In the genomic region with DNA sequence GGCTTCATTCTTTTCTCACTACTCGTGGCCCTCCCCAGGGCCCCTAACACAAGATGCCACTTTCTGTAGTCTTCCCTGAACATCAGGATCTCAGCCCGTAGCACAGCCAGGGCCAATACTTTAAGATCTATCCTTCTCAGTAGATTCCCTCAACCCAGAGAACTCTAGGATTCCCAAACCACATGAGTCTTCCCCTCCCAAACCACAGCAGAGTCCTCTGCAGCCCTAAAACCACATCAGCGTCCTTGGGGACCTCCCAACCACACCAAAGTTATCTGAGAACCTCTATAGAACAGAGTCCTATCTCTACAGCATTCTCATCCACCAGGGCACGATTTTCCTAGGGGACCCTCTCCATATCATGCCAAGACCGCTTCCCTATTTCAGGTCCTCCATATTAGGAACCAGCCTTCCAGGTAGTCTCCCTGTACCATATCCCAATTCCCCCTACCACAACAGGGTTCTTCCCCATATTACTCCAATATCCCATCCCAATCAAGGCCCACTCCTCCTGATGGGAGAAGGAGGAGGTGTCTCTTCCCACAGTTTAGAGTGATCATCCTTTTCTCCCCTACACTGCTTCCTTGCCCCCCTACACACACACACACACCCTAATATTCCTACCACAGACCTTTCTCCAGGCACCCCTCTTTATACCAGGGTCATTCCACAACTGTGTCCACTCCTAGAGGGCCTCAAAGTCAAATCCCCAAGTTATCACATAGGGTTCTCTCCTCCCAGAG, we compare ENCODE assay signal across 8 cellular contexts. TPM values are rescaled to one million over a fixed set of nuclear protein-coding genes. Genes with fewer than 3 reads are reported as not detected.
DNase-seq lines count a peak whose midpoint lies in the region; ATAC-seq, FAIRE-seq and TF ChIP-seq lines count a peak whose summit lies in the region.

No MANE protein-coding gene starts in this region.

- intact Hi-C loops in HepG2 (cut with micrococcal nuclease; ENCODE audit: unreplicated experiment), result no loop called here

- WGBS in HepG2 (ENCODE audit: low lambda C conversion rate), result 99% methylated on average over 5 of the region's 5 CpGs

- CTCF ChIA-PET in activated CD4-positive, alpha-beta T cell treated with anti-CD3 and anti-CD28 coated beads, Interleukin-2, amount 10 ng/mL, durations not matched to agents 7 days and 5 days (lab: Charles Lee), result interaction anchor here (1.4 to 1.8 kb wide), 3 partner anchors 8 to 22 kb away, joined by 3 to 8 read pairs (median 6); no protein-coding TSS in a partner anchor
- CTCF ChIA-PET in HepG2 (lab: Yijun Ruan, JAX; ENCODE audit: low intra/inter-chr PET ratio, low total read pairs), result no interaction called here

- no peaks in the 10 kb centered on the region for H3K9me3 ChIP-seq in HepG2 (ENCODE audit: low read length)

- FAIRE-seq in HepG2 (lab: Jason Lieb, UNC), result no peak

- DNase-seq in activated CD4-positive, alpha-beta T cell treated with anti-CD3 and anti-CD28 coated beads, Interleukin-2, amount 10 ng/mL, durations not matched to agents 7 days and 5 days, result no peak
- DNase-seq in activated CD4-positive, alpha-beta T cell treated with anti-CD3 and anti-CD28 coated beads, Interleukin-2, amount 50 U/mL, for 4 hours, result no peak
- no peak for DNase-seq in astrocyte of the spinal cord (ENCODE audit: low read depth, low spot score)
- no peak for DNase-seq in HepG2 (ENCODE audit: low spot score)
- no peak for DNase-seq in NCI-H226
- DNase-seq in GM19238 (ENCODE audit: insufficient read length, low spot score), result no peak

- H3K27ac ChIP-seq in HepG2 (ENCODE audit: extremely low read length, insufficient read depth, low read length) (no peak overlapping the region), temporal lobe (ENCODE audit: low read depth, low read length) (peak overlapping the region; percentile 95)

- no peak for TF ChIP-seq POLR2A in HepG2 (IDR thresholded peaks at IDR 0.05; ENCODE audit: insufficient read depth in 1 of 2, low read depth in 2 of 2, low read length in 2 of 2)

- in situ Hi-C loops in astrocyte of the spinal cord (cut with HindIII; ENCODE audit: low sequenced_read_pairs), result no loop called here
- in situ Hi-C loops in HepG2 (cut with HindIII; ENCODE audit: extremely low pct_ligation_motif_present, low pct_unique_long_range_greater_than_20kb), result no loop called here

- no peak for TF ChIP-seq RAD21 in HepG2 (CRISPR knock-in tag; IDR thresholded peaks at IDR 0.05)

- POLR2A ChIA-PET in activated CD4-positive, alpha-beta T cell treated with anti-CD3 and anti-CD28 coated beads, Interleukin-2, amount 10 ng/mL, durations not matched to agents 7 days and 5 days (lab: Charles Lee), result no interaction called here
- POLR2A ChIA-PET in HepG2 (lab: Yijun Ruan, JAX), result no interaction called here

- peaks cover 59% of the 10 kb centered on the region for H3K36me3 Mint-ChIP-seq in activated CD4-positive, alpha-beta T cell treated with anti-CD3 and anti-CD28 coated beads, Interleukin-2, amount 10 ng/mL, durations not matched to agents 7 days and 5 days (ENCODE audit: low read depth)

- no peak for ATAC-seq in HepG2
- no peak for ATAC-seq in GM18907 (IDR thresholded peaks at IDR 0.05; ENCODE audit: unreplicated experiment)

- no peak overlapping the region for H3K9ac ChIP-seq in HepG2 (ENCODE audit: insufficient read depth, low read depth, low read length)

- no peaks in the 10 kb centered on the region for H3K9me3 Mint-ChIP-seq in activated CD4-positive, alpha-beta T cell treated with anti-CD3 and anti-CD28 coated beads, Interleukin-2, amount 10 ng/mL, durations not matched to agents 7 days and 5 days

- no peak overlapping the region for H3K4me2 ChIP-seq in HepG2 (ENCODE audit: low read depth, low read length)

- TF ChIP-seq CTCF in astrocyte of the spinal cord (IDR thresholded peaks at IDR 0.05; ENCODE audit: low read depth, low read length), result no peak
- no peak for TF ChIP-seq CTCF in HepG2 (CRISPR knock-in tag; IDR thresholded peaks at IDR 0.05)

- H3K79me2 ChIP-seq in HepG2 (ENCODE audit: insufficient read depth, low read length), result no peaks in the 10 kb centered on the region

- H4K20me1 ChIP-seq in HepG2 (ENCODE audit: insufficient read depth, low read length), result no peaks in the 10 kb centered on the region

- no peak overlapping the region for H2AFZ ChIP-seq in HepG2 (ENCODE audit: low read length)

- peak overlapping the region; percentile 84 for H3K27ac Mint-ChIP-seq in activated CD4-positive, alpha-beta T cell treated with anti-CD3 and anti-CD28 coated beads, Interleukin-2, amount 10 ng/mL, durations not matched to agents 7 days and 5 days

- BruUV-seq in HepG2 (replicated peaks; lab: Mats Ljungman, UMichigan), result no TSS peak

- no peak for TF ChIP-seq EP300 in HepG2 (IDR thresholded peaks at IDR 0.05; ENCODE audit: low read depth in 2 of 2, low read length in 2 of 2)
- TF ChIP-seq EP300 in HepG2 (CRISPR knock-in tag; IDR thresholded peaks at IDR 0.05; ENCODE audit: borderline replicate concordance), result no peak

- H3K4me1 Mint-ChIP-seq in activated CD4-positive, alpha-beta T cell treated with anti-CD3 and anti-CD28 coated beads, Interleukin-2, amount 10 ng/mL, durations not matched to agents 7 days and 5 days, result peaks cover 35% of the 10 kb centered on the region

- H3K4me1 ChIP-seq in HepG2 (ENCODE audit: insufficient read depth, low read length), result no peaks in the 10 kb centered on the region

- peak overlapping the region; percentile 74 for H3K4me3 Mint-ChIP-seq in activated CD4-positive, alpha-beta T cell treated with anti-CD3 and anti-CD28 coated beads, Interleukin-2, amount 10 ng/mL, durations not matched to agents 7 days and 5 days

- no peaks in the 10 kb centered on the region for H3K27me3 ChIP-seq in HepG2 (ENCODE audit: control insufficient read depth in 1 of 2, insufficient read depth in 2 of 2, low read length in 2 of 2)

- H3K36me3 ChIP-seq in HepG2 (replicated peaks in 1 of 2; ENCODE audit: control insufficient read depth in 1 of 2, insufficient read depth in 2 of 2, low read length in 2 of 2), result peaks cover 31 to 66% of the 10 kb centered on the region in 2 experiments

- H3K4me3 ChIP-seq in astrocyte of the spinal cord (ENCODE audit: low read depth, low read length) (peak overlapping the region; percentile 94), HepG2 (replicated peaks in 1 of 3; ENCODE audit: insufficient read depth in 1 of 3, low read depth in 2 of 3, low read length in 3 of 3) (no peak overlapping the region)

- H3K27me3 Mint-ChIP-seq in activated CD4-positive, alpha-beta T cell treated with anti-CD3 and anti-CD28 coated beads, Interleukin-2, amount 10 ng/mL, durations not matched to agents 7 days and 5 days, result no peaks in the 10 kb centered on the region

RNA-seq across cellular contexts. Expression of a gene that starts 1.4 kb away (rescaled TPM):
- total RNA-seq in activated CD4-positive, alpha-beta T cell treated with anti-CD3 and anti-CD28 coated beads, Interleukin-2, amount 10 ng/mL, durations not matched to agents 7 days and 5 days, result 10 to 100 TPM; 10.9 to 11.5 TPM
- total RNA-seq in HepG2 (2016; rRNA removed; fragmentation: Illumina TruSeq; extraction: Trizol) (0.45 and 0.82 TPM in 2 replicates), temporal lobe (11.3 TPM)
- 1.2 and 1.7 TPM in 2 replicates for total RNA-seq in HepG2 (2016; cell fraction: cytosol; rRNA removed; fragmentation: Illumina TruSeq; extraction: Trizol; ENCODE audit: low read depth)
- 0.39 and 1.3 TPM in 2 replicates for total RNA-seq in HepG2 (2016; cell fraction: insoluble cytoplasmic fraction; rRNA removed; fragmentation: Illumina TruSeq; extraction: Trizol)
- 1.00 and 1.1 TPM in 2 replicates for total RNA-seq in HepG2 (2016; cell fraction: membrane; rRNA removed; fragmentation: Illumina TruSeq; extraction: Trizol)
- 1.3 and 1.5 TPM in 2 replicates for total RNA-seq in HepG2 (2016; cell fraction: nucleus; rRNA removed; fragmentation: Illumina TruSeq; extraction: Trizol)
- polyA plus RNA-seq in HepG2 (2011; rRNA removed), result 1.1 and 1.3 TPM in 2 replicates
- polyA plus RNA-seq in HepG2 (2011; cell fraction: cytosol; rRNA removed), result 0.50 and 0.64 TPM in 2 replicates
- polyA plus RNA-seq in HepG2 (2011; cell fraction: nucleus; rRNA removed), result 5.0 and 6.5 TPM in 2 replicates
- 2.0 and 2.5 TPM in 2 replicates for polyA plus RNA-seq in HepG2 (2012)
- 1.7 and 1.9 TPM in 2 replicates for polyA plus RNA-seq in HepG2 (2016; cell fraction: cytosol; fragmentation: Illumina TruSeq; extraction: Trizol; ENCODE audit: low read depth)
- polyA plus RNA-seq in HepG2 (2016; cell fraction: insoluble cytoplasmic fraction; fragmentation: Illumina TruSeq; extraction: Trizol; ENCODE audit: low read depth), result 0.58 and 0.68 TPM in 2 replicates
- polyA plus RNA-seq in HepG2 (2016; cell fraction: membrane; fragmentation: Illumina TruSeq; extraction: Trizol; ENCODE audit: low read depth), result 1.8 and 2.4 TPM in 2 replicates
- 4.3 and 5.9 TPM in 2 replicates for polyA plus RNA-seq in HepG2 (2016; cell fraction: nucleus; fragmentation: Illumina TruSeq; extraction: Trizol; ENCODE audit: insufficient read depth, low read depth)
- polyA minus RNA-seq in HepG2 (2011; rRNA and poly(A)+ RNA removed; ENCODE audit: low replicate concordance), result 1.2 and 13.7 TPM in 2 replicates
- not detected in 2 replicates for polyA minus RNA-seq in HepG2 (2011; cell fraction: cytosol; rRNA and poly(A)+ RNA removed)
- polyA minus RNA-seq in HepG2 (2011; cell fraction: nucleus; rRNA and poly(A)+ RNA removed), result 1.3 and 2.7 TPM in 2 replicates

RNA-seq across cellular contexts. Expression of a gene that starts 13.7 kb away (rescaled TPM):
- total RNA-seq in activated CD4-positive, alpha-beta T cell treated with anti-CD3 and anti-CD28 coated beads, Interleukin-2, amount 10 ng/mL, durations not matched to agents 7 days and 5 days, result 100 to 1,000 TPM; 330 to 377 TPM
- total RNA-seq in HepG2 (2016; rRNA removed; fragmentation: Illumina TruSeq; extraction: Trizol) (153 and 235 TPM in 2 replicates), temporal lobe (157 TPM)
- total RNA-seq in HepG2 (2016; cell fraction: cytosol; rRNA removed; fragmentation: Illumina TruSeq; extraction: Trizol; ENCODE audit: low read depth), result 97.6 and 118 TPM in 2 replicates
- total RNA-seq in HepG2 (2016; cell fraction: insoluble cytoplasmic fraction; rRNA removed; fragmentation: Illumina TruSeq; extraction: Trizol), result 156 and 237 TPM in 2 replicates
- total RNA-seq in HepG2 (2016; cell fraction: membrane; rRNA removed; fragmentation: Illumina TruSeq; extraction: Trizol), result 195 and 220 TPM in 2 replicates
- 85.6 and 92.5 TPM in 2 replicates for total RNA-seq in HepG2 (2016; cell fraction: nucleus; rRNA removed; fragmentation: Illumina TruSeq; extraction: Trizol)
- polyA plus RNA-seq in HepG2 (2011; rRNA removed), result 408 and 468 TPM in 2 replicates
- polyA plus RNA-seq in HepG2 (2011; cell fraction: cytosol; rRNA removed), result 399 and 528 TPM in 2 replicates
- polyA plus RNA-seq in HepG2 (2011; cell fraction: nucleus; rRNA removed), result 142 and 169 TPM in 2 replicates
- 311 and 349 TPM in 2 replicates for polyA plus RNA-seq in HepG2 (2012)
- polyA plus RNA-seq in HepG2 (2016; cell fraction: cytosol; fragmentation: Illumina TruSeq; extraction: Trizol; ENCODE audit: low read depth), result 376 and 452 TPM in 2 replicates
- 420 and 553 TPM in 2 replicates for polyA plus RNA-seq in HepG2 (2016; cell fraction: insoluble cytoplasmic fraction; fragmentation: Illumina TruSeq; extraction: Trizol; ENCODE audit: low read depth)
- 376 and 422 TPM in 2 replicates for polyA plus RNA-seq in HepG2 (2016; cell fraction: membrane; fragmentation: Illumina TruSeq; extraction: Trizol; ENCODE audit: low read depth)
- 243 and 256 TPM in 2 replicates for polyA plus RNA-seq in HepG2 (2016; cell fraction: nucleus; fragmentation: Illumina TruSeq; extraction: Trizol; ENCODE audit: insufficient read depth, low read depth)
- polyA minus RNA-seq in HepG2 (2011; rRNA and poly(A)+ RNA removed; ENCODE audit: low replicate concordance), result 543 and 868 TPM in 2 replicates
- polyA minus RNA-seq in HepG2 (2011; cell fraction: cytosol; rRNA and poly(A)+ RNA removed), result 96.2 and 102 TPM in 2 replicates
- 21.2 and 34.9 TPM in 2 replicates for polyA minus RNA-seq in HepG2 (2011; cell fraction: nucleus; rRNA and poly(A)+ RNA removed)

RNA-seq across cellular contexts. Expression of a gene that starts 53.9 kb away (rescaled TPM):
- total RNA-seq in activated CD4-positive, alpha-beta T cell treated with anti-CD3 and anti-CD28 coated beads, Interleukin-2, amount 10 ng/mL, durations not matched to agents 7 days and 5 days, result not detected
- total RNA-seq in HepG2 (2016; rRNA removed; fragmentation: Illumina TruSeq; extraction: Trizol) (not detected in 2 replicates), temporal lobe (not detected)
- total RNA-seq in HepG2 (2016; cell fraction: cytosol; rRNA removed; fragmentation: Illumina TruSeq; extraction: Trizol; ENCODE audit: low read depth), result not detected in 2 replicates
- total RNA-seq in HepG2 (2016; cell fraction: insoluble cytoplasmic fraction; rRNA removed; fragmentation: Illumina TruSeq; extraction: Trizol), result not detected in 2 replicates
- not detected in 2 replicates for total RNA-seq in HepG2 (2016; cell fraction: membrane; rRNA removed; fragmentation: Illumina TruSeq; extraction: Trizol)
- total RNA-seq in HepG2 (2016; cell fraction: nucleus; rRNA removed; fragmentation: Illumina TruSeq; extraction: Trizol), result not detected in 2 replicates
- not detected in 2 replicates for polyA plus RNA-seq in HepG2 (2011; rRNA removed)
- not detected in 2 replicates for polyA plus RNA-seq in HepG2 (2011; cell fraction: cytosol; rRNA removed)
- not detected in 2 replicates for polyA plus RNA-seq in HepG2 (2011; cell fraction: nucleus; rRNA removed)
- polyA plus RNA-seq in HepG2 (2012), result not detected in 2 replicates
- not detected in 2 replicates for polyA plus RNA-seq in HepG2 (2016; cell fraction: cytosol; fragmentation: Illumina TruSeq; extraction: Trizol; ENCODE audit: low read depth)
- not detected in 2 replicates for polyA plus RNA-seq in HepG2 (2016; cell fraction: insoluble cytoplasmic fraction; fragmentation: Illumina TruSeq; extraction: Trizol; ENCODE audit: low read depth)
- polyA plus RNA-seq in HepG2 (2016; cell fraction: membrane; fragmentation: Illumina TruSeq; extraction: Trizol; ENCODE audit: low read depth), result not detected in 2 replicates
- polyA plus RNA-seq in HepG2 (2016; cell fraction: nucleus; fragmentation: Illumina TruSeq; extraction: Trizol; ENCODE audit: insufficient read depth, low read depth), result not detected in 2 replicates
- polyA minus RNA-seq in HepG2 (2011; rRNA and poly(A)+ RNA removed; ENCODE audit: low replicate concordance), result not detected in 2 replicates
- polyA minus RNA-seq in HepG2 (2011; cell fraction: cytosol; rRNA and poly(A)+ RNA removed), result not detected in 2 replicates
- not detected in 2 replicates for polyA minus RNA-seq in HepG2 (2011; cell fraction: nucleus; rRNA and poly(A)+ RNA removed)
